1 cellular context compared by ENCODE assay signal in the genomic region with DNA sequence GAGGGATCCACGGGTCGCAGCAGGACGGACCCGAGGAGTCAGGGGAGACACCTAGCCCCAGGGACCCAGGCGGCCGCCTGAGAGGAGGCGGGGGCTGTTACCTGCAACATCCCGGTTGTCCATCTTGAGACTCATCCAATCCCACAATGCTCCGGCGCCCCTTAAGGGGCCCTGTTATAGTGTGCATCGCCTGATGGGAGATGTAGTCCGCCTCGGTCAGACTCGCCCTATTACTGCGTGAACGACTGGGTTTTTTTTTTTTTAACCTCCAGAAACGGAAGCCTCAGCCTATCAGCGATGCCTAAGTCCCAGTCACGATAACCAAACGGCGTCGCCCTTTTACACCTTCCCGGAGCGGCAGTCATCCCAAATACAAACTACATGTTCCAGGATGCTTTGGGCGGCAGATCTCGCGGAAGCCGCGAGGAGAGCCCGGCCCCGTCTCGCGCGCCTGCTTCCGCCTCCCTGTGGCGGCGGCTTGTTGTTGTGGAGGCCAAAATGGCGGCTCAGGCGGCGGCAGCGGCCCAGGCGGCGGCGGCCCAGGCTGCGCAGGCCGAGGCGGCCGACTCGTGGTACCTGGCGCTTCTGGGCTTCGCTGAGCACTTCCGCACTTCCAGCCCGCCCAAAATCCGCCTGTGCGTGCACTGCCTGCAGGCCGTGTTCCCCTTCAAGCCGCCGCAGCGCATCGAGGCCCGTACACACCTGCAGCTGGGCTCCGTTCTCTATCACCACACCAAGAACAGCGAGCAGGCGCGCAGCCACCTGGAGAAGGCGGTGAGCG.
TF ChIP-seq lines count a peak whose summit lies in the region.

A gene with protein sequence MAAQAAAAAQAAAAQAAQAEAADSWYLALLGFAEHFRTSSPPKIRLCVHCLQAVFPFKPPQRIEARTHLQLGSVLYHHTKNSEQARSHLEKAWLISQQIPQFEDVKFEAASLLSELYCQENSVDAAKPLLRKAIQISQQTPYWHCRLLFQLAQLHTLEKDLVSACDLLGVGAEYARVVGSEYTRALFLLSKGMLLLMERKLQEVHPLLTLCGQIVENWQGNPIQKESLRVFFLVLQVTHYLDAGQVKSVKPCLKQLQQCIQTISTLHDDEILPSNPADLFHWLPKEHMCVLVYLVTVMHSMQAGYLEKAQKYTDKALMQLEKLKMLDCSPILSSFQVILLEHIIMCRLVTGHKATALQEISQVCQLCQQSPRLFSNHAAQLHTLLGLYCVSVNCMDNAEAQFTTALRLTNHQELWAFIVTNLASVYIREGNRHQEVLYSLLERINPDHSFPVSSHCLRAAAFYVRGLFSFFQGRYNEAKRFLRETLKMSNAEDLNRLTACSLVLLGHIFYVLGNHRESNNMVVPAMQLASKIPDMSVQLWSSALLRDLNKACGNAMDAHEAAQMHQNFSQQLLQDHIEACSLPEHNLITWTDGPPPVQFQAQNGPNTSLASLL (plus strand): TSS at position 468 of the 781 bp plus-strand sequence. CDS start 31 bp downstream, at position 499.
A gene with protein sequence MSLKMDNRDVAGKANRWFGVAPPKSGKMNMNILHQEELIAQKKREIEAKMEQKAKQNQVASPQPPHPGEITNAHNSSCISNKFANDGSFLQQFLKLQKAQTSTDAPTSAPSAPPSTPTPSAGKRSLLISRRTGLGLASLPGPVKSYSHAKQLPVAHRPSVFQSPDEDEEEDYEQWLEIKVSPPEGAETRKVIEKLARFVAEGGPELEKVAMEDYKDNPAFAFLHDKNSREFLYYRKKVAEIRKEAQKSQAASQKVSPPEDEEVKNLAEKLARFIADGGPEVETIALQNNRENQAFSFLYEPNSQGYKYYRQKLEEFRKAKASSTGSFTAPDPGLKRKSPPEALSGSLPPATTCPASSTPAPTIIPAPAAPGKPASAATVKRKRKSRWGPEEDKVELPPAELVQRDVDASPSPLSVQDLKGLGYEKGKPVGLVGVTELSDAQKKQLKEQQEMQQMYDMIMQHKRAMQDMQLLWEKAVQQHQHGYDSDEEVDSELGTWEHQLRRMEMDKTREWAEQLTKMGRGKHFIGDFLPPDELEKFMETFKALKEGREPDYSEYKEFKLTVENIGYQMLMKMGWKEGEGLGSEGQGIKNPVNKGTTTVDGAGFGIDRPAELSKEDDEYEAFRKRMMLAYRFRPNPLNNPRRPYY (minus strand): TSS at position 148 of the 781 bp plus-strand sequence. CDS start 13 bp downstream, at position 135.

TF ChIP-seq in K562, 482 proteins besides CTCF, POLR2A, EP300 and RAD21 (continued from another document and continues in another):
- TF ChIP-seq ZHX1 (conservative IDR thresholded peaks at IDR 0.05; ENCODE audit: low read length), result peak; percentile 96
- no peak for TF ChIP-seq ZNF77 (CRISPR knock-in tag; IDR thresholded peaks at IDR 0.05)
- no peak for TF ChIP-seq HNRNPLL (IDR thresholded peaks at IDR 0.05; ENCODE audit: low read depth, low read length, poor library complexity, severe bottlenecking)
- TF ChIP-seq USF1 (CRISPR knock-in tag; IDR thresholded peaks at IDR 0.05), result peak; percentile 37
- peak; percentile 18; the same call in 1 of the 2 replicates for TF ChIP-seq TOE1 (IDR thresholded peaks at IDR 0.05; ENCODE audit: borderline replicate concordance)
- TF ChIP-seq TOE1 (CRISPR knock-in tag; IDR thresholded peaks at IDR 0.05; ENCODE audit: borderline replicate concordance, low read depth), result no peak
- TF ChIP-seq, protein P1, sequence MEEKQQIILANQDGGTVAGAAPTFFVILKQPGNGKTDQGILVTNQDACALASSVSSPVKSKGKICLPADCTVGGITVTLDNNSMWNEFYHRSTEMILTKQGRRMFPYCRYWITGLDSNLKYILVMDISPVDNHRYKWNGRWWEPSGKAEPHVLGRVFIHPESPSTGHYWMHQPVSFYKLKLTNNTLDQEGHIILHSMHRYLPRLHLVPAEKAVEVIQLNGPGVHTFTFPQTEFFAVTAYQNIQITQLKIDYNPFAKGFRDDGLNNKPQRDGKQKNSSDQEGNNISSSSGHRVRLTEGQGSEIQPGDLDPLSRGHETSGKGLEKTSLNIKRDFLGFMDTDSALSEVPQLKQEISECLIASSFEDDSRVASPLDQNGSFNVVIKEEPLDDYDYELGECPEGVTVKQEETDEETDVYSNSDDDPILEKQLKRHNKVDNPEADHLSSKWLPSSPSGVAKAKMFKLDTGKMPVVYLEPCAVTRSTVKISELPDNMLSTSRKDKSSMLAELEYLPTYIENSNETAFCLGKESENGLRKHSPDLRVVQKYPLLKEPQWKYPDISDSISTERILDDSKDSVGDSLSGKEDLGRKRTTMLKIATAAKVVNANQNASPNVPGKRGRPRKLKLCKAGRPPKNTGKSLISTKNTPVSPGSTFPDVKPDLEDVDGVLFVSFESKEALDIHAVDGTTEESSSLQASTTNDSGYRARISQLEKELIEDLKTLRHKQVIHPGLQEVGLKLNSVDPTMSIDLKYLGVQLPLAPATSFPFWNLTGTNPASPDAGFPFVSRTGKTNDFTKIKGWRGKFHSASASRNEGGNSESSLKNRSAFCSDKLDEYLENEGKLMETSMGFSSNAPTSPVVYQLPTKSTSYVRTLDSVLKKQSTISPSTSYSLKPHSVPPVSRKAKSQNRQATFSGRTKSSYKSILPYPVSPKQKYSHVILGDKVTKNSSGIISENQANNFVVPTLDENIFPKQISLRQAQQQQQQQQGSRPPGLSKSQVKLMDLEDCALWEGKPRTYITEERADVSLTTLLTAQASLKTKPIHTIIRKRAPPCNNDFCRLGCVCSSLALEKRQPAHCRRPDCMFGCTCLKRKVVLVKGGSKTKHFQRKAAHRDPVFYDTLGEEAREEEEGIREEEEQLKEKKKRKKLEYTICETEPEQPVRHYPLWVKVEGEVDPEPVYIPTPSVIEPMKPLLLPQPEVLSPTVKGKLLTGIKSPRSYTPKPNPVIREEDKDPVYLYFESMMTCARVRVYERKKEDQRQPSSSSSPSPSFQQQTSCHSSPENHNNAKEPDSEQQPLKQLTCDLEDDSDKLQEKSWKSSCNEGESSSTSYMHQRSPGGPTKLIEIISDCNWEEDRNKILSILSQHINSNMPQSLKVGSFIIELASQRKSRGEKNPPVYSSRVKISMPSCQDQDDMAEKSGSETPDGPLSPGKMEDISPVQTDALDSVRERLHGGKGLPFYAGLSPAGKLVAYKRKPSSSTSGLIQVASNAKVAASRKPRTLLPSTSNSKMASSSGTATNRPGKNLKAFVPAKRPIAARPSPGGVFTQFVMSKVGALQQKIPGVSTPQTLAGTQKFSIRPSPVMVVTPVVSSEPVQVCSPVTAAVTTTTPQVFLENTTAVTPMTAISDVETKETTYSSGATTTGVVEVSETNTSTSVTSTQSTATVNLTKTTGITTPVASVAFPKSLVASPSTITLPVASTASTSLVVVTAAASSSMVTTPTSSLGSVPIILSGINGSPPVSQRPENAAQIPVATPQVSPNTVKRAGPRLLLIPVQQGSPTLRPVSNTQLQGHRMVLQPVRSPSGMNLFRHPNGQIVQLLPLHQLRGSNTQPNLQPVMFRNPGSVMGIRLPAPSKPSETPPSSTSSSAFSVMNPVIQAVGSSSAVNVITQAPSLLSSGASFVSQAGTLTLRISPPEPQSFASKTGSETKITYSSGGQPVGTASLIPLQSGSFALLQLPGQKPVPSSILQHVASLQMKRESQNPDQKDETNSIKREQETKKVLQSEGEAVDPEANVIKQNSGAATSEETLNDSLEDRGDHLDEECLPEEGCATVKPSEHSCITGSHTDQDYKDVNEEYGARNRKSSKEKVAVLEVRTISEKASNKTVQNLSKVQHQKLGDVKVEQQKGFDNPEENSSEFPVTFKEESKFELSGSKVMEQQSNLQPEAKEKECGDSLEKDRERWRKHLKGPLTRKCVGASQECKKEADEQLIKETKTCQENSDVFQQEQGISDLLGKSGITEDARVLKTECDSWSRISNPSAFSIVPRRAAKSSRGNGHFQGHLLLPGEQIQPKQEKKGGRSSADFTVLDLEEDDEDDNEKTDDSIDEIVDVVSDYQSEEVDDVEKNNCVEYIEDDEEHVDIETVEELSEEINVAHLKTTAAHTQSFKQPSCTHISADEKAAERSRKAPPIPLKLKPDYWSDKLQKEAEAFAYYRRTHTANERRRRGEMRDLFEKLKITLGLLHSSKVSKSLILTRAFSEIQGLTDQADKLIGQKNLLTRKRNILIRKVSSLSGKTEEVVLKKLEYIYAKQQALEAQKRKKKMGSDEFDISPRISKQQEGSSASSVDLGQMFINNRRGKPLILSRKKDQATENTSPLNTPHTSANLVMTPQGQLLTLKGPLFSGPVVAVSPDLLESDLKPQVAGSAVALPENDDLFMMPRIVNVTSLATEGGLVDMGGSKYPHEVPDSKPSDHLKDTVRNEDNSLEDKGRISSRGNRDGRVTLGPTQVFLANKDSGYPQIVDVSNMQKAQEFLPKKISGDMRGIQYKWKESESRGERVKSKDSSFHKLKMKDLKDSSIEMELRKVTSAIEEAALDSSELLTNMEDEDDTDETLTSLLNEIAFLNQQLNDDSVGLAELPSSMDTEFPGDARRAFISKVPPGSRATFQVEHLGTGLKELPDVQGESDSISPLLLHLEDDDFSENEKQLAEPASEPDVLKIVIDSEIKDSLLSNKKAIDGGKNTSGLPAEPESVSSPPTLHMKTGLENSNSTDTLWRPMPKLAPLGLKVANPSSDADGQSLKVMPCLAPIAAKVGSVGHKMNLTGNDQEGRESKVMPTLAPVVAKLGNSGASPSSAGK (IDR thresholded peaks at IDR 0.05), result no peak
- TF ChIP-seq ZNF165 (CRISPR knock-in tag; IDR thresholded peaks at IDR 0.05; ENCODE audit: borderline replicate concordance), result no peak
- TF ChIP-seq RERE (CRISPR knock-in tag; IDR thresholded peaks at IDR 0.05; ENCODE audit: borderline replicate concordance), result no peak
- TF ChIP-seq SIN3B (IDR thresholded peaks at IDR 0.05; ENCODE audit: low read depth), result peak; percentile 84
- TF ChIP-seq SMAD1 (IDR thresholded peaks at IDR 0.05; ENCODE audit: low read depth, low read length, partially characterized antibody), result no peak
- TF ChIP-seq CBFA2T3 (IDR thresholded peaks at IDR 0.05), result no peak
- no peak for TF ChIP-seq ZNF174 (CRISPR knock-in tag; IDR thresholded peaks at IDR 0.05)
- TF ChIP-seq E2F1 (CRISPR knock-in tag; IDR thresholded peaks at IDR 0.05), result peak; percentile 27; the same call in 1 of the 2 replicates
